In genomic region chr18:58363767-58364540, GRCh38 we compare ENCODE assay signal across 1 cellular context.
TF ChIP-seq lines count a peak whose summit lies in the region.

No MANE protein-coding gene starts in this region.

TF ChIP-seq in SK-N-SH treated with all-trans-retinoic acid at 6 μM for 48 hours, 23 proteins besides CTCF, POLR2A, EP300 and RAD21 (continued from another document):
- TF ChIP-seq CSRNP3 (CRISPR knock-in tag; IDR thresholded peaks at IDR 0.05) (no peak), BACH2 (CRISPR knock-in tag; IDR thresholded peaks at IDR 0.05; ENCODE audit: borderline replicate concordance) (no peak)
